In the genomic region with DNA sequence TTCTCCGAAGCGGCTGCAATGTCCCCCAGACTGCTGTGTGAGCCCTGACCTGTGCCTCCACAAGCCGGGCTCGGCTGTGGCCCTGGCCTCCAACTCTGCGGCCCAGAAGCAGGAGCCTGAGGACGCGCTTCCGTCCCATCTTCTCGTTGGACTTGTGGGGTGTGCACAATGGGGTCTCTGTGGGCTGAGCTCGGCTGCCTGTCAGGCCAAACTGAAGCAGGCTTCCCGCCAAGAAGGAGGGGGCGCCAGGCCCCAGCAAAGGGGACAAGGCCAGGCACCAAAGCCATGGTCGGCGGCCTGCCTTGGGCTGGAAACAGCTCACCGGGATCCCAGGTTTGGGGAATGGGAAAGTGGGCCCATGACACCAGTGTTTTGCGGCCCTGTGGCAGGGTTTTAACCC, we compare ENCODE assay signal across 13 cellular contexts. TPM values are rescaled to one million over a fixed set of nuclear protein-coding genes. Genes with fewer than 3 reads are reported as not detected.
DNase-seq lines count a peak whose midpoint lies in the region; ATAC-seq and TF ChIP-seq lines count a peak whose summit lies in the region.
"Had no signal": no experiment of that assay in that cellular context is flagged by ENCODE, and none has a peak within 500 bp of the region (broad histone marks: within the 10 kb centered on the region; RNA-seq: fewer than 3 reads in every experiment).

No MANE protein-coding gene starts in this region.

- no peak for TF ChIP-seq RAD21 in HCT116 (IDR thresholded peaks at IDR 0.05; ENCODE audit: low read depth)

- H3K9me3 ChIP-seq in A673 (ENCODE audit: low read depth, low read length, poor library complexity, severe bottlenecking), result no peaks in the 10 kb centered on the region
- no peaks in the 10 kb centered on the region for H3K9me3 ChIP-seq in HCT116 (ENCODE audit: control insufficient read depth in 1 of 2, insufficient read depth in 1 of 2, low read depth in 1 of 2, low read length in 2 of 2)
- no peaks in the 10 kb centered on the region for H3K9me3 ChIP-seq in neutrophil
- H3K9me3 ChIP-seq: BLaER1 had no signal

- H3K27me3 ChIP-seq in A673 (replicated peaks; ENCODE audit: insufficient read depth, low read depth, low read length, poor library complexity) (no peaks in the 10 kb centered on the region), HCT116 (ENCODE audit: insufficient read depth, low read length) (no peaks in the 10 kb centered on the region), dorsolateral prefrontal cortex (peaks cover 0 to 17% (median 0%) of the 10 kb centered on the region in 45 donors), neutrophil (no peaks in the 10 kb centered on the region)
- H3K27me3 ChIP-seq: BLaER1 had no signal

- H3K79me2 ChIP-seq in HCT116 (ENCODE audit: insufficient read depth, low read length), result peaks cover 74% of the 10 kb centered on the region

- H3K4me3 ChIP-seq in A673 (ENCODE audit: low read depth, low read length, poor library complexity, severe bottlenecking), result no peak overlapping the region
- H3K4me3 ChIP-seq in HCT116 (replicated peaks in 1 of 2; ENCODE audit: low read depth in 1 of 2, low read length in 2 of 2), result no peak overlapping the region
- H3K4me3 ChIP-seq in dorsolateral prefrontal cortex, result peak overlapping the region in 28 of 59 donors; percentile 0 to 88 (median 20)
- peak overlapping the region in 1 of 2 experiments; percentile 87 for H3K4me3 ChIP-seq in neutrophil (ENCODE audit: low read depth in 1 of 2, low read length in 1 of 2)
- H3K4me3 ChIP-seq: BLaER1 had no signal

- BruUV-seq in A673 (replicated peaks; lab: Mats Ljungman, UMichigan) (TSS peak; percentile 30), HCT116 (replicated peaks; lab: Mats Ljungman, UMichigan) (no TSS peak)

- DNase-seq in A673 (ENCODE audit: low spot score) (no peak), HCT116 (ENCODE audit: low read depth, low spot score) (no peak), dorsolateral prefrontal cortex (peak in 1 of 10 donors; percentile 70), DMS79 treated with DMSO at 0.1 percent for 48 hours (lab: John Stamatoyannopoulos, UW) (no peak), NCI-H526 treated with DMSO at 0.1 percent for 48 hours (lab: John Stamatoyannopoulos, UW) (no peak)
- no peak for DNase-seq in activated CD4-positive, CD25-positive, alpha-beta regulatory T cell treated with anti-CD3 and anti-CD28 coated beads, Interleukin-2, amount 50 U/mL, for 72 hours
- DNase-seq: mesenchymal stem cell, NCI-H2081 had no signal

- no peak for TF ChIP-seq POLR2A in HCT116 (IDR thresholded peaks at IDR 0.05; ENCODE audit: borderline replicate concordance, extremely low read depth, insufficient read depth, insufficient read length)

- no peak overlapping the region for H3K4me2 ChIP-seq in HCT116 (ENCODE audit: low read length)

- H3K9me2 ChIP-seq in HCT116 (ENCODE audit: insufficient read depth), result no peaks in the 10 kb centered on the region

- no peak overlapping the region for H3K9ac ChIP-seq in HCT116 (ENCODE audit: low read length)
- H3K9ac ChIP-seq: BLaER1, parathyroid adenoma had no signal

- RAD21 ChIA-PET in HCT116 (lab: Charles Lee; ENCODE audit: low non-redundant PET in 1 of 2, low total read pairs in 2 of 2, uncharacterized antibody in 2 of 2, unreplicated experiment in 2 of 2), result no interaction called here

- intact Hi-C loops in A673 (cut with micrococcal nuclease; ENCODE audit: unreplicated experiment), result loop anchor here (10.0 kb wide), 1 partner anchor 83 kb away; no protein-coding TSS in a partner anchor
- intact Hi-C loops in HCT116 (cut with micrococcal nuclease), result no loop called here
- intact Hi-C loops in dorsolateral prefrontal cortex (cut with DNase I), result no loop called here

- TF ChIP-seq CTCF in A673 (conservative IDR thresholded peaks at IDR 0.05; ENCODE audit: low read depth, low read length) (no peak), HCT116 (IDR thresholded peaks at IDR 0.05 in 2 of 3, conservative IDR thresholded peaks at IDR 0.05 in 1 of 3; ENCODE audit: borderline replicate concordance in 1 of 3, insufficient read depth in 1 of 3, low read depth in 2 of 3, low read length in 2 of 3) (no peak), dorsolateral prefrontal cortex (IDR thresholded peaks at IDR 0.05 in 54 of 56, conservative IDR thresholded peaks at IDR 0.05 in 2 of 56; ENCODE audit: low read depth in 1 of 56, partially characterized antibody in 56 of 56) (no peak), neutrophil (IDR thresholded peaks at IDR 0.05) (no peak)

- POLR2A ChIA-PET in A673 (lab: Charles Lee; ENCODE audit: low non-redundant PET) (no interaction called here), HCT116 (lab: Charles Lee) (no interaction called here)

- no peak overlapping the region for H2AFZ ChIP-seq in HCT116 (ENCODE audit: low read depth, low read length, poor library complexity, severe bottlenecking)
- H2AFZ ChIP-seq: parathyroid adenoma had no signal

- H3K4me1 ChIP-seq in A673 (ENCODE audit: insufficient read depth, low read length, poor library complexity, severe bottlenecking) (peaks cover 26% of the 10 kb centered on the region), HCT116 (ENCODE audit: control insufficient read depth in 1 of 2, insufficient read depth in 2 of 2, low read length in 2 of 2) (peaks cover 33 to 50% of the 10 kb centered on the region in 2 experiments), neutrophil (ENCODE audit: control insufficient read depth in 1 of 2, insufficient read depth in 1 of 2, low read depth in 1 of 2, low read length in 1 of 2) (peaks cover 80 to 88% of the 10 kb centered on the region in 2 experiments)

- CTCF ChIA-PET in A673 (lab: Charles Lee) (no interaction called here), HCT116 (lab: Charles Lee) (no interaction called here)

- no peaks in the 10 kb centered on the region for H3K36me3 ChIP-seq in A673 (ENCODE audit: insufficient read depth, low read length, poor library complexity, severe bottlenecking)
- peaks cover 10 to 15% of the 10 kb centered on the region in 2 experiments; a peak in 2 of 4 replicates for H3K36me3 ChIP-seq in HCT116 (ENCODE audit: control insufficient read depth in 1 of 2, insufficient read depth in 2 of 2, low read length in 2 of 2)
- peaks cover 62% of the 10 kb centered on the region for H3K36me3 ChIP-seq in neutrophil

- ATAC-seq in HCT116 (no peak), HG02870 (IDR thresholded peaks at IDR 0.05; ENCODE audit: unreplicated experiment) (no peak)

- peaks cover 4% of the 10 kb centered on the region; the same call in 1 of the 2 replicates for H4K20me1 ChIP-seq in HCT116 (ENCODE audit: insufficient read depth)

- H3K27ac ChIP-seq in A673 (ENCODE audit: low read depth, low read length, poor library complexity, severe bottlenecking) (peak overlapping the region; percentile 65), HCT116 (ENCODE audit: low read depth, low read length) (peak overlapping the region; percentile 75; the same call in 1 of the 2 replicates), dorsolateral prefrontal cortex (peak overlapping the region; percentile 12 to 98 (median 93)), neutrophil (peak overlapping the region; percentile 99)
- H3K27ac ChIP-seq: BLaER1, epithelial cell of prostate, parathyroid adenoma had no signal

TF ChIP-seq in HCT116, 20 proteins besides CTCF, POLR2A, EP300 and RAD21 (continues in another document):
- no peak for TF ChIP-seq JUND (IDR thresholded peaks at IDR 0.05)
- no peak for TF ChIP-seq CBX3 (IDR thresholded peaks at IDR 0.05; ENCODE audit: low read depth)
- TF ChIP-seq, protein P1, sequence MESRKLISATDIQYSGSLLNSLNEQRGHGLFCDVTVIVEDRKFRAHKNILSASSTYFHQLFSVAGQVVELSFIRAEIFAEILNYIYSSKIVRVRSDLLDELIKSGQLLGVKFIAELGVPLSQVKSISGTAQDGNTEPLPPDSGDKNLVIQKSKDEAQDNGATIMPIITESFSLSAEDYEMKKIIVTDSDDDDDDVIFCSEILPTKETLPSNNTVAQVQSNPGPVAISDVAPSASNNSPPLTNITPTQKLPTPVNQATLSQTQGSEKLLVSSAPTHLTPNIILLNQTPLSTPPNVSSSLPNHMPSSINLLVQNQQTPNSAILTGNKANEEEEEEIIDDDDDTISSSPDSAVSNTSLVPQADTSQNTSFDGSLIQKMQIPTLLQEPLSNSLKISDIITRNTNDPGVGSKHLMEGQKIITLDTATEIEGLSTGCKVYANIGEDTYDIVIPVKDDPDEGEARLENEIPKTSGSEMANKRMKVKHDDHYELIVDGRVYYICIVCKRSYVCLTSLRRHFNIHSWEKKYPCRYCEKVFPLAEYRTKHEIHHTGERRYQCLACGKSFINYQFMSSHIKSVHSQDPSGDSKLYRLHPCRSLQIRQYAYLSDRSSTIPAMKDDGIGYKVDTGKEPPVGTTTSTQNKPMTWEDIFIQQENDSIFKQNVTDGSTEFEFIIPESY (IDR thresholded peaks at IDR 0.05; ENCODE audit: extremely low read depth, insufficient replicate concordance, low read length), result no peak
- TF ChIP-seq, protein P2, sequence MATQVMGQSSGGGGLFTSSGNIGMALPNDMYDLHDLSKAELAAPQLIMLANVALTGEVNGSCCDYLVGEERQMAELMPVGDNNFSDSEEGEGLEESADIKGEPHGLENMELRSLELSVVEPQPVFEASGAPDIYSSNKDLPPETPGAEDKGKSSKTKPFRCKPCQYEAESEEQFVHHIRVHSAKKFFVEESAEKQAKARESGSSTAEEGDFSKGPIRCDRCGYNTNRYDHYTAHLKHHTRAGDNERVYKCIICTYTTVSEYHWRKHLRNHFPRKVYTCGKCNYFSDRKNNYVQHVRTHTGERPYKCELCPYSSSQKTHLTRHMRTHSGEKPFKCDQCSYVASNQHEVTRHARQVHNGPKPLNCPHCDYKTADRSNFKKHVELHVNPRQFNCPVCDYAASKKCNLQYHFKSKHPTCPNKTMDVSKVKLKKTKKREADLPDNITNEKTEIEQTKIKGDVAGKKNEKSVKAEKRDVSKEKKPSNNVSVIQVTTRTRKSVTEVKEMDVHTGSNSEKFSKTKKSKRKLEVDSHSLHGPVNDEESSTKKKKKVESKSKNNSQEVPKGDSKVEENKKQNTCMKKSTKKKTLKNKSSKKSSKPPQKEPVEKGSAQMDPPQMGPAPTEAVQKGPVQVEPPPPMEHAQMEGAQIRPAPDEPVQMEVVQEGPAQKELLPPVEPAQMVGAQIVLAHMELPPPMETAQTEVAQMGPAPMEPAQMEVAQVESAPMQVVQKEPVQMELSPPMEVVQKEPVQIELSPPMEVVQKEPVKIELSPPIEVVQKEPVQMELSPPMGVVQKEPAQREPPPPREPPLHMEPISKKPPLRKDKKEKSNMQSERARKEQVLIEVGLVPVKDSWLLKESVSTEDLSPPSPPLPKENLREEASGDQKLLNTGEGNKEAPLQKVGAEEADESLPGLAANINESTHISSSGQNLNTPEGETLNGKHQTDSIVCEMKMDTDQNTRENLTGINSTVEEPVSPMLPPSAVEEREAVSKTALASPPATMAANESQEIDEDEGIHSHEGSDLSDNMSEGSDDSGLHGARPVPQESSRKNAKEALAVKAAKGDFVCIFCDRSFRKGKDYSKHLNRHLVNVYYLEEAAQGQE (IDR thresholded peaks at IDR 0.05; ENCODE audit: low read depth), result no peak
- TF ChIP-seq CEBPB (IDR thresholded peaks at IDR 0.05; ENCODE audit: low read depth), result no peak

RNA-seq across cellular contexts. Expression of a gene that starts 4.1 kb away (rescaled TPM):
- total RNA-seq in A673 (2021) (37.2 and 50.2 TPM in 2 replicates), HCT116 (2021; ENCODE audit: unreplicated experiment) (36.2 TPM), dorsolateral prefrontal cortex (10 to 100 TPM; 24.0 to 92.1 (median 38.8) TPM)
- 14.8 and 21.3 TPM in 2 replicates for polyA plus RNA-seq in HCT116 (2012)

RNA-seq across cellular contexts. Expression of a gene that starts 58.9 kb away (rescaled TPM):
- 72.9 and 73.7 TPM in 2 replicates for total RNA-seq in A673 (2021)
- total RNA-seq in HCT116 (2021; ENCODE audit: unreplicated experiment), result 49.8 TPM
- 35.5 and 36.4 TPM in 2 replicates for polyA plus RNA-seq in HCT116 (2012)
- total RNA-seq in dorsolateral prefrontal cortex, result 10 to 100 TPM; 52.6 to 89.0 (median 68.2) TPM
